8 cellular contexts compared by ENCODE assay signal in the genomic region with DNA sequence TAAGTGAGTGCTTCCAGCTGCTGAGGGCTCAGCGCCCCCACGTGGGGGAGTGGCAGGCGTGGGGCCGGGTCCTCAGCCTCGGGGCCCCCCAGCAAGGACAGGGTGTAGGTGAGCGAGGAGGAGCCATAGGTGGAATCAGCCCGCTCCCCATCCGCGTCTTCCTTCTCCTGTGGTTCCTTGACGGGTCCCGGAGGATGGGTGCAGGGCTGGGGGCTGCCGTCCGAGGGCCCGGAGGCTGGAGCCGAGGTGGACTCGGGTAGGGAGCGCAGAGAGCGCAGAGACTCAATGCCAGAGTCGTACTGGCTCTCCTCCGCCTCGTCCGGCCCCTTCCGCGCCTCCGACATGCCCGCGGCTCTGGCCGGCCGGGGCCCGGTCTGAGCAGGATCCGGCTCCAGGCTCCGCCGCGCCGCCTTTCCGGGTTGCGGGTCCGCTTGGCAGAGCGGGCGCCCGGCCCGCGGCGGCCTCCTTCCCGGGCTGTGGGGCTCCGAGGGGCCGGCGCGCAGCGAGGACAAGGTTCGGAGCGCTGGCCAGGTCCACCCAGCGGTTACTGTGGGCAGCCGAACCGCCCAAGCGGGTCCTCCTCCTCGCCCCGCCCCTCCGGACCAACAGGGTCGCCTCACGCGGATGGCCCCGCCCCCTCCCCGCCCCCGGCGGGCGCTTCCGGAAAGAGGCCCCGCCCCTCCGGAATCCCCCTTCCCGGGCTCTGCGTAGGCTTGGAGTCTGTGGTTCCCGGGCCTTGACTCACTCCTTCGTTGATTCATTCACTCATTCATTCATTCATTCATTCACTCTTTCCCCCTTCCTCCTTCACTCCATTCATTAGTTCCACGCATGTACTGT. TPM values are rescaled to one million over a fixed set of nuclear protein-coding genes. Genes with fewer than 3 reads are reported as not detected.
DNase-seq lines count a peak whose midpoint lies in the region; ATAC-seq and TF ChIP-seq lines count a peak whose summit lies in the region.

A gene with protein sequence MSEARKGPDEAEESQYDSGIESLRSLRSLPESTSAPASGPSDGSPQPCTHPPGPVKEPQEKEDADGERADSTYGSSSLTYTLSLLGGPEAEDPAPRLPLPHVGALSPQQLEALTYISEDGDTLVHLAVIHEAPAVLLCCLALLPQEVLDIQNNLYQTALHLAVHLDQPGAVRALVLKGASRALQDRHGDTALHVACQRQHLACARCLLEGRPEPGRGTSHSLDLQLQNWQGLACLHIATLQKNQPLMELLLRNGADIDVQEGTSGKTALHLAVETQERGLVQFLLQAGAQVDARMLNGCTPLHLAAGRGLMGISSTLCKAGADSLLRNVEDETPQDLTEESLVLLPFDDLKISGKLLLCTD (minus strand): TSS at position 549 of the 840 bp plus-strand sequence. CDS start 205 bp downstream, at position 344.

- peaks cover 21% of the 10 kb centered on the region for H3K27me3 Mint-ChIP-seq in activated CD4-positive, alpha-beta T cell treated with anti-CD3 and anti-CD28 coated beads, Interleukin-2, amount 10 ng/mL, durations not matched to agents 7 days and 5 days

- DNase-seq in AG08395 (ENCODE audit: low spot score) (peak; percentile 96), NCI-H526 treated with DMSO at 0.1 percent for 48 hours (lab: John Stamatoyannopoulos, UW) (peak; percentile 81), cortex of kidney (lab: John Stamatoyannopoulos, UW) (peak; percentile 55), left lobe of liver (ENCODE audit: low spot score) (peak; percentile 97)
- DNase-seq in activated CD4-positive, alpha-beta T cell treated with anti-CD3 and anti-CD28 coated beads, Interleukin-2, amount 10 ng/mL, durations not matched to agents 7 days and 5 days, result peak; percentile 91
- peak; percentile 94 for DNase-seq in stimulated activated CD4-positive, alpha-beta T cell treated with anti-CD3 and anti-CD28 coated beads, Interleukin-2, amount 100 ng/mL, for 4 hours (ENCODE audit: low read depth)

- TF ChIP-seq POLR2A in GM18951 (IDR thresholded peaks at IDR 0.05; ENCODE audit: extremely low read depth, insufficient read depth, insufficient read length), result peak; percentile 91

- POLR2A ChIA-PET in activated CD4-positive, alpha-beta T cell treated with anti-CD3 and anti-CD28 coated beads, Interleukin-2, amount 10 ng/mL, durations not matched to agents 7 days and 5 days (lab: Charles Lee), result no interaction called here

- peaks cover 8% of the 10 kb centered on the region for H3K36me3 Mint-ChIP-seq in activated CD4-positive, alpha-beta T cell treated with anti-CD3 and anti-CD28 coated beads, Interleukin-2, amount 10 ng/mL, durations not matched to agents 7 days and 5 days (ENCODE audit: low read depth)

- ATAC-seq in HG03354 (IDR thresholded peaks at IDR 0.05; ENCODE audit: poor library complexity, severe bottlenecking, unreplicated experiment) (peak; percentile 45), left lobe of liver (peak; percentile 93)

- peak within 1 kb of the TSS; percentile 92 for H3K27ac Mint-ChIP-seq in activated CD4-positive, alpha-beta T cell treated with anti-CD3 and anti-CD28 coated beads, Interleukin-2, amount 10 ng/mL, durations not matched to agents 7 days and 5 days

- no peaks in the 10 kb centered on the region for H3K9me3 Mint-ChIP-seq in activated CD4-positive, alpha-beta T cell treated with anti-CD3 and anti-CD28 coated beads, Interleukin-2, amount 10 ng/mL, durations not matched to agents 7 days and 5 days

- H3K4me3 Mint-ChIP-seq in activated CD4-positive, alpha-beta T cell treated with anti-CD3 and anti-CD28 coated beads, Interleukin-2, amount 10 ng/mL, durations not matched to agents 7 days and 5 days, result peak within 1 kb of the TSS; percentile 95

- CTCF ChIA-PET in activated CD4-positive, alpha-beta T cell treated with anti-CD3 and anti-CD28 coated beads, Interleukin-2, amount 10 ng/mL, durations not matched to agents 7 days and 5 days (lab: Charles Lee), result interaction anchor here (1.0 to 1.9 kb wide), 6 partner anchors 9 to 64 kb away, joined by 3 to 8 read pairs (median 4); partner anchors contain the start of gene HSP90AB1

- peaks cover 60% of the 10 kb centered on the region for H3K4me1 Mint-ChIP-seq in activated CD4-positive, alpha-beta T cell treated with anti-CD3 and anti-CD28 coated beads, Interleukin-2, amount 10 ng/mL, durations not matched to agents 7 days and 5 days

- in situ Hi-C loops in GM18951 (cut with MboI; ENCODE audit: low sequenced_read_pairs, unreplicated experiment), result no loop called here

RNA-seq across cellular contexts. Expression of the gene that starts here (rescaled TPM):
- 10 to 100 TPM; 14.7 to 15.3 TPM for total RNA-seq in activated CD4-positive, alpha-beta T cell treated with anti-CD3 and anti-CD28 coated beads, Interleukin-2, amount 10 ng/mL, durations not matched to agents 7 days and 5 days
- 2.8 TPM for total RNA-seq in left lobe of liver

Comparison
In these comparisons a context has a peak if more than half of its experiments do, and no peak if none do; other contexts are left out.
1. Peak in every context shown above with its lines: DNase-seq and ATAC-seq.